25 cellular contexts compared by ENCODE assay signal in the genomic region with DNA sequence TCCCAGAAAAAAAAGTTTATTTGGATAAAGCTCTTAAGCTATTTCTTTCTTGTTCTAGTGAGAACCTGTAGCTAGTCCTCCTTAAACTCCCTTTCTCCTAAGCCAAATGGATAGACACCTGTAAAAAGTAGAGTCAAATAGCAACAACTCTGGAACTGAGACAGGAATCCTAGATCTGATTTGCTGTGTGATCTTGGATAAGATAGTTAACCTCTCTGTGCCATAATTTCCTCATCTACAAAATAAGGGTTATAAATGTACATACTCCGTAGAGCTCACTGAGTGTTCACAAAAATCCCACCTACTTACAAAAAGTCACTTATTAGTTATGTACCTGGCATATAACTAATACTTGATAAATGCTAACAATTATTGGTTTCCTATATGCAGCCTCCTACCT.
"Had no signal": no experiment of that assay in that cellular context is flagged by ENCODE, and none has a peak within 500 bp of the region (broad histone marks: within the 10 kb centered on the region; RNA-seq: fewer than 3 reads in every experiment).

No MANE protein-coding gene starts in this region.

- H3K4me1 ChIP-seq: left ventricle myocardium inferior, pancreas, prostate gland, spleen, suprapubic skin, upper lobe of right lung had no signal

- H2AFZ ChIP-seq: hepatocyte had no signal

- H3K4me3 ChIP-seq: hepatocyte, left ventricle myocardium inferior, lung, mucosa of descending colon, pancreas, prostate gland, skin epidermis, spleen, suprapubic skin, thoracic aorta, tibial artery, upper lobe of right lung had no signal

- H3K27me3 ChIP-seq: tibial artery, upper lobe of right lung had no signal

- H3K9me3 ChIP-seq: left ventricle myocardium inferior, mucosa of descending colon, pancreas, prostate gland, spleen, suprapubic skin, thoracic aorta, tibial artery, upper lobe of right lung had no signal

- H3K79me2 ChIP-seq: hepatocyte had no signal

- H3K4me2 ChIP-seq: hepatocyte had no signal

- H3K27ac ChIP-seq: hepatocyte, left ventricle myocardium inferior, pancreas, prostate gland, skin epidermis, spleen, suprapubic skin, thoracic aorta, tibial artery, upper lobe of right lung had no signal

- ATAC-seq: mucosa of descending colon; naive thymus-derived CD4-positive, alpha-beta T cell; natural killer cell treated with Interleukin-12 subunit alpha and Interleukin-12 subunit beta and Interleukin-15 and Interleukin-18, amount 100 ng/mL, for 72 hours; pancreas; right cardiac atrium; sciatic nerve; stimulated activated effector memory CD8-positive, alpha-beta T cell treated with anti-CD3 and anti-CD28 coated beads, Interleukin-12 subunit alpha, Interleukin-12 subunit beta, amount 100 ng/mL, for 72 hours; upper lobe of right lung had no signal

- DNase-seq: islet precursor cell; left ventricle myocardium inferior; midbrain; mucosa of descending colon; naive thymus-derived CD4-positive, alpha-beta T cell; nucleus accumbens; pancreas; posterior cingulate gyrus; retina; right cardiac atrium; spleen; stimulated activated CD4-positive, alpha-beta T cell treated with anti-CD3 and anti-CD28 coated beads, Interleukin-4, amount 100 ng/mL, for 24 hours; stimulated activated naive CD4-positive, alpha-beta T cell; tibial artery; upper lobe of right lung had no signal

- FAIRE-seq: pancreas, urothelium cell line had no signal

- H3K36me3 ChIP-seq: left ventricle myocardium inferior, pancreas, prostate gland, spleen, suprapubic skin, thoracic aorta, tibial artery, upper lobe of right lung had no signal
